19 cellular contexts compared by ENCODE assay signal in genomic region chr15:57596978-57597377, GRCh38. TPM values are rescaled to one million over a fixed set of nuclear protein-coding genes. Genes with fewer than 3 reads are reported as not detected.
DNase-seq lines count a peak whose midpoint lies in the region; ATAC-seq, FAIRE-seq and TF ChIP-seq lines count a peak whose summit lies in the region.
"Had no signal": no experiment of that assay in that cellular context is flagged by ENCODE, and none has a peak within 500 bp of the region (broad histone marks: within the 10 kb centered on the region; RNA-seq: fewer than 3 reads in every experiment).

No MANE protein-coding gene starts in this region.

- H3K4me1 ChIP-seq in PC-3 (ENCODE audit: insufficient read depth, low read length) (peaks cover 53% of the 10 kb centered on the region), keratinocyte (ENCODE audit: control insufficient read depth, extremely low read depth, insufficient read depth, low read length) (peaks cover 12% of the 10 kb centered on the region), subcutaneous abdominal adipose tissue (ENCODE audit: control insufficient read depth in 5 of 5, insufficient read depth in 5 of 5, low read length in 5 of 5) (peaks cover 3 to 96% (median 90%) of the 10 kb centered on the region in 5 donors)

- dilution Hi-C loops in keratinocyte (cut with MboI; ENCODE audit: extremely low pct_ligation_motif_present, low sequenced_read_pairs), result no loop called here

- H3K27ac Mint-ChIP-seq in activated naive CD8-positive, alpha-beta T cell treated with anti-CD3 and anti-CD28 coated beads for 36 hours, result no peak overlapping the region
- H3K27ac Mint-ChIP-seq in CD4-positive, alpha-beta T cell, result no peak overlapping the region
- H3K27ac Mint-ChIP-seq: activated CD8-positive, alpha-beta memory T cell treated with anti-CD3 and anti-CD28 coated beads, Interleukin-2, amount 10 ng/mL, durations not matched to agents 7 days and 5 days; naive thymus-derived CD8-positive, alpha-beta T cell; stimulated activated naive CD8-positive, alpha-beta T cell treated with anti-CD3 and anti-CD28 coated beads, Interleukin-15, amount 100 ng/mL, for 72 hours had no signal

- POLR2A ChIA-PET in PC-3 (lab: Charles Lee; ENCODE audit: unreplicated experiment), result no interaction called here
- POLR2A ChIA-PET in CD4-positive, alpha-beta T cell (lab: Charles Lee), result no interaction called here

- no peaks in the 10 kb centered on the region for H3K4me1 Mint-ChIP-seq in activated naive CD8-positive, alpha-beta T cell treated with anti-CD3 and anti-CD28 coated beads for 36 hours
- peaks cover 8% of the 10 kb centered on the region for H3K4me1 Mint-ChIP-seq in CD4-positive, alpha-beta T cell (ENCODE audit: low read depth)
- H3K4me1 Mint-ChIP-seq: activated CD8-positive, alpha-beta memory T cell treated with anti-CD3 and anti-CD28 coated beads, Interleukin-2, amount 10 ng/mL, durations not matched to agents 7 days and 5 days; stimulated activated naive CD8-positive, alpha-beta T cell treated with anti-CD3 and anti-CD28 coated beads, Interleukin-15, amount 100 ng/mL, for 72 hours had no signal

- H3K4me2 ChIP-seq in PC-3 (ENCODE audit: low read length), result peak overlapping the region; percentile 49
- no peak overlapping the region for H3K4me2 ChIP-seq in keratinocyte (ENCODE audit: control insufficient read depth, extremely low read depth, insufficient read depth, low read depth, low read length)

- H3K9ac ChIP-seq in PC-3 (ENCODE audit: low read length) (no peak overlapping the region), keratinocyte (ENCODE audit: control insufficient read depth, extremely low read depth, insufficient read depth, low read length) (no peak overlapping the region), subcutaneous abdominal adipose tissue (ENCODE audit: low read length in 5 of 5) (peak overlapping the region in 1 of 5 donors; percentile 49)

- H4K20me1 ChIP-seq in PC-3 (ENCODE audit: low read length), result no peaks in the 10 kb centered on the region
- no peaks in the 10 kb centered on the region for H4K20me1 ChIP-seq in keratinocyte (ENCODE audit: control insufficient read depth, extremely low read depth, insufficient read depth, low read length)

- no peaks in the 10 kb centered on the region for H3K9me3 Mint-ChIP-seq in activated naive CD8-positive, alpha-beta T cell treated with anti-CD3 and anti-CD28 coated beads for 36 hours
- H3K9me3 Mint-ChIP-seq in CD4-positive, alpha-beta T cell, result no peaks in the 10 kb centered on the region
- H3K9me3 Mint-ChIP-seq: naive thymus-derived CD8-positive, alpha-beta T cell; stimulated activated naive CD8-positive, alpha-beta T cell treated with anti-CD3 and anti-CD28 coated beads, Interleukin-15, amount 100 ng/mL, for 72 hours had no signal

- no peaks in the 10 kb centered on the region for H3F3A ChIP-seq in PC-3 (ENCODE audit: low read length, unreplicated experiment)

- H3K79me2 ChIP-seq in PC-3 (ENCODE audit: low read length) (peaks cover 45% of the 10 kb centered on the region), keratinocyte (ENCODE audit: control insufficient read depth, insufficient read depth, low read length) (no peaks in the 10 kb centered on the region)

- peak overlapping the region; percentile 68 for H3K27ac ChIP-seq in PC-3 (ENCODE audit: low read length)
- no peak overlapping the region for H3K27ac ChIP-seq in keratinocyte (ENCODE audit: control insufficient read depth, insufficient read depth, low read length)
- H3K27ac ChIP-seq in subcutaneous abdominal adipose tissue (ENCODE audit: low read depth, low read length), result peak overlapping the region; percentile 93
- H3K27ac ChIP-seq in CD4-positive, alpha-beta T cell (ENCODE audit: low read depth, low read length), result no peak overlapping the region
- H3K27ac ChIP-seq: colonic mucosa had no signal

- H3K27me3 ChIP-seq in PC-3 (ENCODE audit: low read length), result no peaks in the 10 kb centered on the region
- H3K27me3 ChIP-seq in keratinocyte (ENCODE audit: control insufficient read depth, extremely low read depth, insufficient read depth, low read length), result no peaks in the 10 kb centered on the region
- H3K27me3 ChIP-seq in subcutaneous abdominal adipose tissue (ENCODE audit: control insufficient read depth in 5 of 5, insufficient read depth in 4 of 5, low read length in 5 of 5), result no peaks in the 10 kb centered on the region
- H3K27me3 ChIP-seq in CD4-positive, alpha-beta T cell (ENCODE audit: control insufficient read depth, insufficient read depth, low read length), result peaks cover 9% of the 10 kb centered on the region
- H3K27me3 ChIP-seq: colonic mucosa had no signal

- peaks cover 19% of the 10 kb centered on the region for H3K27me3 Mint-ChIP-seq in activated naive CD8-positive, alpha-beta T cell treated with anti-CD3 and anti-CD28 coated beads for 36 hours
- H3K27me3 Mint-ChIP-seq in CD4-positive, alpha-beta T cell, result peaks cover 12% of the 10 kb centered on the region

- no peak overlapping the region for H3K4me3 Mint-ChIP-seq in activated naive CD8-positive, alpha-beta T cell treated with anti-CD3 and anti-CD28 coated beads for 36 hours
- H3K4me3 Mint-ChIP-seq in CD4-positive, alpha-beta T cell, result no peak overlapping the region
- H3K4me3 Mint-ChIP-seq: activated CD8-positive, alpha-beta memory T cell treated with anti-CD3 and anti-CD28 coated beads, Interleukin-2, amount 10 ng/mL, durations not matched to agents 7 days and 5 days; naive thymus-derived CD8-positive, alpha-beta T cell; stimulated activated naive CD8-positive, alpha-beta T cell treated with anti-CD3 and anti-CD28 coated beads, Interleukin-15, amount 100 ng/mL, for 72 hours had no signal

- no peak overlapping the region for H3K4me3 ChIP-seq in PC-3 (ENCODE audit: low read length)
- no peak overlapping the region for H3K4me3 ChIP-seq in keratinocyte (ENCODE audit: control insufficient read depth in 2 of 3, extremely low read depth in 1 of 3, insufficient read depth in 2 of 3, low read depth in 1 of 3, low read length in 3 of 3)
- H3K4me3 ChIP-seq in subcutaneous abdominal adipose tissue (ENCODE audit: low read depth in 1 of 5, low read length in 5 of 5), result no peak overlapping the region
- H3K4me3 ChIP-seq: colonic mucosa had no signal

- no peaks in the 10 kb centered on the region for H3K9me3 ChIP-seq in PC-3 (ENCODE audit: low read length)
- H3K9me3 ChIP-seq in keratinocyte (ENCODE audit: control insufficient read depth, low read depth, low read length), result no peaks in the 10 kb centered on the region
- H3K9me3 ChIP-seq in subcutaneous abdominal adipose tissue (ENCODE audit: control insufficient read depth in 5 of 5, low read length in 5 of 5), result no peaks in the 10 kb centered on the region
- no peaks in the 10 kb centered on the region for H3K9me3 ChIP-seq in CD4-positive, alpha-beta T cell (ENCODE audit: control insufficient read depth, low read length)
- H3K9me3 ChIP-seq: colonic mucosa had no signal

- ATAC-seq in PC-3, result peak; percentile 52
- no peak for ATAC-seq in CD4-positive, alpha-beta T cell (ENCODE audit: poor library complexity)
- ATAC-seq: activated CD4-positive, CD25-positive, alpha-beta regulatory T cell treated with anti-CD3 and anti-CD28 coated beads, Interleukin-2, amount 50 U/mL, for 24 hours; activated CD8-positive, alpha-beta memory T cell treated with anti-CD3 and anti-CD28 coated beads, Interleukin-2, amount 10 ng/mL, durations not matched to agents 7 days and 5 days; naive thymus-derived CD8-positive, alpha-beta T cell; stimulated activated naive CD8-positive, alpha-beta T cell treated with anti-CD3 and anti-CD28 coated beads, Interleukin-15, amount 100 ng/mL, for 72 hours had no signal

- DNase-seq in PC-3, result peak; percentile 90
- peak; percentile 83 to 91 for DNase-seq in dermis microvascular lymphatic vessel endothelial cell (ENCODE audit: low read depth in 2 of 2)
- no peak for DNase-seq in keratinocyte (ENCODE audit: low read depth, low spot score)
- DNase-seq in activated naive CD8-positive, alpha-beta T cell treated with anti-CD3 and anti-CD28 coated beads for 36 hours, result no peak
- DNase-seq in CD4-positive, alpha-beta T cell, result no peak
- no peak for DNase-seq in activated CD8-positive, alpha-beta memory T cell treated with anti-CD3 and anti-CD28 coated beads, Interleukin-2, amount 50 U/mL, for 48 hours
- DNase-seq: activated CD8-positive, alpha-beta memory T cell treated with anti-CD3 and anti-CD28 coated beads, Interleukin-2, amount 10 ng/mL, durations not matched to agents 7 days and 5 days; activated effector memory CD4-positive, alpha-beta T cell treated with Interleukin-2 at 50 U/mL for 16 hours; amygdala; Calu3; colonic mucosa; GOT3; naive thymus-derived CD8-positive, alpha-beta T cell; NCI-H1417 treated with DMSO at 0.1 percent for 48 hours; stimulated activated naive CD8-positive, alpha-beta T cell treated with anti-CD3 and anti-CD28 coated beads, Interleukin-15, amount 100 ng/mL, for 72 hours had no signal

- H3K36me3 Mint-ChIP-seq in activated naive CD8-positive, alpha-beta T cell treated with anti-CD3 and anti-CD28 coated beads for 36 hours, result no peaks in the 10 kb centered on the region
- H3K36me3 Mint-ChIP-seq in CD4-positive, alpha-beta T cell (ENCODE audit: low read depth), result no peaks in the 10 kb centered on the region
- H3K36me3 Mint-ChIP-seq: activated CD8-positive, alpha-beta memory T cell treated with anti-CD3 and anti-CD28 coated beads, Interleukin-2, amount 10 ng/mL, durations not matched to agents 7 days and 5 days; naive thymus-derived CD8-positive, alpha-beta T cell had no signal

- H3K9me2 ChIP-seq in PC-3 (replicated peaks; ENCODE audit: low read length), result no peaks in the 10 kb centered on the region

- H2AFZ ChIP-seq in PC-3 (ENCODE audit: low read length) (no peak overlapping the region), keratinocyte (ENCODE audit: control insufficient read depth, low read length) (no peak overlapping the region)

- no peaks in the 10 kb centered on the region for H3K9me1 ChIP-seq in keratinocyte (ENCODE audit: control insufficient read depth, extremely low read depth, insufficient read depth, low read length)

- H3K36me3 ChIP-seq in PC-3 (ENCODE audit: low read depth, low read length) (no peaks in the 10 kb centered on the region), keratinocyte (ENCODE audit: control insufficient read depth in 2 of 2, extremely low read depth in 1 of 2, insufficient read depth in 2 of 2, low read length in 2 of 2) (no peaks in the 10 kb centered on the region), subcutaneous abdominal adipose tissue (ENCODE audit: control insufficient read depth in 5 of 5, insufficient read depth in 5 of 5, low read length in 5 of 5) (no peaks in the 10 kb centered on the region)
- H3K36me3 ChIP-seq: colonic mucosa had no signal

- no TSS peak for BruUV-seq in PC-3 (replicated peaks; lab: Mats Ljungman, UMichigan)

- intact Hi-C loops in PC-3 (cut with micrococcal nuclease), result no loop called here
- intact Hi-C loops in CD4-positive, alpha-beta T cell (cut with DNase I, micrococcal nuclease), result loop anchor here in 1 of 2 experiments (5.0 to 10.0 kb wide), 2 partner anchors 35 to 108 kb away; partner anchors contain the start of gene POLR2M

- CTCF ChIA-PET in PC-3 (lab: Charles Lee), result no interaction called here
- CTCF ChIA-PET in CD4-positive, alpha-beta T cell (lab: Charles Lee), result interaction anchor here (0.5 kb wide), 1 partner anchor 32 kb away, joined by 4 read pairs; no protein-coding TSS in a partner anchor

- TF ChIP-seq CTCF in PC-3 (conservative IDR thresholded peaks at IDR 0.05; ENCODE audit: low read depth, low read length) (no peak), keratinocyte (optimal IDR thresholded peaks at IDR 0.05 in 1 of 3, IDR thresholded peaks at IDR 0.05 in 1 of 3, conservative IDR thresholded peaks at IDR 0.05 in 1 of 3; ENCODE audit: extremely low read depth in 1 of 3, insufficient read depth in 2 of 3, low read length in 3 of 3) (no peak)
- no peak for TF ChIP-seq CTCF in CD4-positive, alpha-beta T cell (IDR thresholded peaks at IDR 0.05)

- FAIRE-seq in keratinocyte (lab: Jason Lieb, UNC), result peak; percentile 95
- FAIRE-seq: GM12891 had no signal

RNA-seq across cellular contexts. Expression of gene MYZAP, which starts 5.3 kb away (rescaled TPM):
- total RNA-seq in PC-3 (2014; rRNA removed) (3.5 and 6.0 TPM in 2 replicates), dermis microvascular lymphatic vessel endothelial cell (37.2 and 45.7 TPM in 2 replicates)
- 1.1 to 1.8 TPM (median 1.3 TPM) in 3 replicates for polyA plus RNA-seq in keratinocyte
- polyA plus RNA-seq in keratinocyte (2011; ENCODE audit: low read depth), result 3.9 TPM
- 0.86 and 1.5 TPM in 2 replicates for polyA plus RNA-seq in keratinocyte (2011; cell fraction: cytosol; rRNA removed)
- 0.96 and 1.4 TPM in 2 replicates for polyA plus RNA-seq in keratinocyte (2011; cell fraction: nucleus; rRNA removed)
- polyA plus RNA-seq in keratinocyte (2012; ENCODE audit: low replicate concordance), result 0.92 and 4.7 TPM in 2 replicates
- 0.16 to 0.33 TPM (median 0.30 TPM) in 3 replicates for polyA minus RNA-seq in keratinocyte
- polyA minus RNA-seq in keratinocyte (2011; cell fraction: cytosol; rRNA and poly(A)+ RNA removed), result not detected
- 0.63 TPM in 1 of 2 replicates, not detected in the other for polyA minus RNA-seq in keratinocyte (2011; cell fraction: nucleus; rRNA and poly(A)+ RNA removed)
- not detected for total RNA-seq in activated naive CD8-positive, alpha-beta T cell treated with anti-CD3 and anti-CD28 coated beads for 36 hours
- total RNA-seq in CD4-positive, alpha-beta T cell, result 1 to 10 TPM in 1 of 2 experiments, under 1 TPM in 1; 0.66 to 1.1 TPM
- total RNA-seq: activated CD8-positive, alpha-beta memory T cell treated with anti-CD3 and anti-CD28 coated beads, Interleukin-2, amount 10 ng/mL, durations not matched to agents 7 days and 5 days; naive thymus-derived CD8-positive, alpha-beta T cell had no signal
- polyA plus RNA-seq: fibroblast of lung had no signal

Comparison
In these comparisons a context has a peak if more than half of its experiments do, and no peak if none do; other contexts are left out.
1. DNase-seq: peak in PC-3 (single experiment) and dermis microvascular lymphatic vessel endothelial cell (2 of 2); none in keratinocyte (single experiment), activated naive CD8-positive, alpha-beta T cell treated with anti-CD3 and anti-CD28 coated beads for 36 hours (single experiment), CD4-positive, alpha-beta T cell (0 of 10) and activated CD8-positive, alpha-beta memory T cell treated with anti-CD3 and anti-CD28 coated beads, Interleukin-2, amount 50 U/mL, for 48 hours (single experiment).
2. H3K27ac ChIP-seq: peak in PC-3 (single experiment) and subcutaneous abdominal adipose tissue (single experiment); none in keratinocyte (single experiment) and CD4-positive, alpha-beta T cell (single experiment).